ENCODE assay signal across 23 cellular contexts in genomic region chr18:63202814-63203213, GRCh38.
DNase-seq lines count a peak whose midpoint lies in the region; ATAC-seq and TF ChIP-seq lines count a peak whose summit lies in the region.
"Had no signal": no experiment of that assay in that cellular context is flagged by ENCODE, and none has a peak within 500 bp of the region (broad histone marks: within the 10 kb centered on the region; RNA-seq: fewer than 3 reads in every experiment).

No MANE protein-coding gene starts in this region.

- H3K9me3 ChIP-seq in hepatocyte (ENCODE audit: low read depth) = no peaks in the 10 kb centered on the region
- H3K9me3 ChIP-seq: MG63, vagina had no signal

- no peaks in the 10 kb centered on the region for H3K27me3 Mint-ChIP-seq in natural killer cell treated with Interleukin-12 subunit alpha and Interleukin-12 subunit beta and Interleukin-15 and Interleukin-18, amount 100 ng/mL, for 72 hours
- H3K27me3 Mint-ChIP-seq in natural killer cell (ENCODE audit: low read depth in 2 of 2) = no peaks in the 10 kb centered on the region
- no peaks in the 10 kb centered on the region for H3K27me3 Mint-ChIP-seq in activated CD4-positive, alpha-beta memory T cell treated with anti-CD3 and anti-CD28 coated beads, Interleukin-2, amount 10 ng/mL, durations not matched to agents 7 days and 5 days
- H3K27me3 Mint-ChIP-seq: CD8-positive, alpha-beta memory T cell; memory B cell had no signal

- H3K9me2 ChIP-seq in hepatocyte (replicated peaks; ENCODE audit: insufficient read depth) = no peaks in the 10 kb centered on the region

- H3K27me3 ChIP-seq in hepatocyte = peaks cover under 1% of the 10 kb centered on the region
- H3K27me3 ChIP-seq: MG63, vagina had no signal

- no peaks in the 10 kb centered on the region for H4K20me1 ChIP-seq in hepatocyte (ENCODE audit: insufficient read depth, poor library complexity, severe bottlenecking)

- POLR2A ChIA-PET in activated CD4-positive, alpha-beta memory T cell treated with anti-CD3 and anti-CD28 coated beads, Interleukin-2, amount 10 ng/mL, durations not matched to agents 7 days and 5 days (lab: Charles Lee) = interaction anchor here (1.1 to 7.2 kb wide), 7 partner anchors 9 to 116 kb away, joined by 3 to 85 read pairs (median 8); partner anchors contain the start of gene BCL2

- TF ChIP-seq CTCF in natural killer cell (IDR thresholded peaks at IDR 0.05) (no peak), hepatocyte (IDR thresholded peaks at IDR 0.05; ENCODE audit: poor library complexity) (no peak)

- H3K27ac Mint-ChIP-seq in natural killer cell treated with Interleukin-12 subunit alpha and Interleukin-12 subunit beta and Interleukin-15 and Interleukin-18, amount 100 ng/mL, for 72 hours = peak overlapping the region; percentile 100
- no peak overlapping the region for H3K27ac Mint-ChIP-seq in natural killer cell
- peak overlapping the region; percentile 53 for H3K27ac Mint-ChIP-seq in activated CD4-positive, alpha-beta memory T cell treated with anti-CD3 and anti-CD28 coated beads, Interleukin-2, amount 10 ng/mL, durations not matched to agents 7 days and 5 days

- H3K79me2 ChIP-seq in hepatocyte = no peaks in the 10 kb centered on the region

- no peaks in the 10 kb centered on the region for H3K36me3 Mint-ChIP-seq in natural killer cell treated with Interleukin-12 subunit alpha and Interleukin-12 subunit beta and Interleukin-15 and Interleukin-18, amount 100 ng/mL, for 72 hours
- H3K36me3 Mint-ChIP-seq in natural killer cell = no peaks in the 10 kb centered on the region
- H3K36me3 Mint-ChIP-seq in activated CD4-positive, alpha-beta memory T cell treated with anti-CD3 and anti-CD28 coated beads, Interleukin-2, amount 10 ng/mL, durations not matched to agents 7 days and 5 days (ENCODE audit: low read depth) = peaks cover 51% of the 10 kb centered on the region
- H3K36me3 Mint-ChIP-seq: memory B cell had no signal

- no peak for DNase-seq in natural killer cell treated with Interleukin-12 subunit alpha and Interleukin-12 subunit beta and Interleukin-15 and Interleukin-18, amount 100 ng/mL, for 72 hours (ENCODE audit: low spot score)
- DNase-seq in natural killer cell (no peak), hepatocyte (ENCODE audit: low spot score) (no peak), AML-193 (lab: John Stamatoyannopoulos, UW) (no peak)
- DNase-seq in activated CD4-positive, alpha-beta memory T cell treated with anti-CD3 and anti-CD28 coated beads, Interleukin-2, amount 10 ng/mL, durations not matched to agents 7 days and 5 days = no peak
- DNase-seq: activated CD4-positive, alpha-beta T cell treated with anti-CD3 and anti-CD28 coated beads, Interleukin-2, amount 50 U/mL, for 4 hours; activated T-cell treated with anti-CD3 and anti-CD28 coated beads, Interleukin-2, amount 50 U/mL, for 1 hour; CD8-positive, alpha-beta memory T cell; GDM1; GM23248; left colon; MG63; NCI-H1417; NCI-H2081 treated with DMSO at 0.1 percent for 48 hours; NCI-H774; RPMI8226; small intestine; stimulated activated CD4-positive, alpha-beta T cell treated with anti-CD3 and anti-CD28 coated beads, Interleukin-2, amount 100 ng/mL, for 24 hours; WERI-Rb-1 had no signal

- no peak overlapping the region for H2AFZ ChIP-seq in hepatocyte
- H2AFZ ChIP-seq: GM23248 had no signal

- H3K9me3 Mint-ChIP-seq in natural killer cell treated with Interleukin-12 subunit alpha and Interleukin-12 subunit beta and Interleukin-15 and Interleukin-18, amount 100 ng/mL, for 72 hours = no peaks in the 10 kb centered on the region
- no peaks in the 10 kb centered on the region for H3K9me3 Mint-ChIP-seq in natural killer cell
- H3K9me3 Mint-ChIP-seq in activated CD4-positive, alpha-beta memory T cell treated with anti-CD3 and anti-CD28 coated beads, Interleukin-2, amount 10 ng/mL, durations not matched to agents 7 days and 5 days = no peaks in the 10 kb centered on the region
- H3K9me3 Mint-ChIP-seq: CD8-positive, alpha-beta memory T cell; memory B cell had no signal

- no peak overlapping the region for H3K4me2 ChIP-seq in hepatocyte

- no peak overlapping the region for H3K4me3 ChIP-seq in hepatocyte
- H3K4me3 ChIP-seq: GM23248, MG63, vagina had no signal

- intact Hi-C loops in natural killer cell (cut with micrococcal nuclease) = no loop called here

- no peak for ATAC-seq in natural killer cell treated with Interleukin-12 subunit alpha and Interleukin-12 subunit beta and Interleukin-15 and Interleukin-18, amount 100 ng/mL, for 72 hours
- ATAC-seq in natural killer cell (no peak), SK-N-SH treated with all-trans-retinoic acid at 6 μM for 48 hours (no peak), GM18861 (IDR thresholded peaks at IDR 0.05; ENCODE audit: unreplicated experiment) (no peak)
- ATAC-seq: left colon had no signal

- WGBS in hepatocyte (ENCODE audit: low lambda C conversion rate, missing lambda C conversion rate) = 70% methylated on average over 8 of the region's 8 CpGs

- peak overlapping the region; percentile 41 for H3K27ac ChIP-seq in hepatocyte
- H3K27ac ChIP-seq: GM23248, vagina, WERI-Rb-1 had no signal

- CTCF ChIA-PET in activated CD4-positive, alpha-beta memory T cell treated with anti-CD3 and anti-CD28 coated beads, Interleukin-2, amount 10 ng/mL, durations not matched to agents 7 days and 5 days (lab: Charles Lee) = interaction anchor here (0.6 to 2.5 kb wide), 4 partner anchors 12 to 115 kb away, joined by 3 to 11 read pairs (median 5); no protein-coding TSS in a partner anchor

- peaks cover 38 to 53% of the 10 kb centered on the region in 2 donors for H3K4me1 Mint-ChIP-seq in natural killer cell treated with Interleukin-12 subunit alpha and Interleukin-12 subunit beta and Interleukin-15 and Interleukin-18, amount 100 ng/mL, for 72 hours (ENCODE audit: low read depth in 2 of 2)
- peaks cover 40 to 46% of the 10 kb centered on the region in 2 donors for H3K4me1 Mint-ChIP-seq in natural killer cell
- H3K4me1 Mint-ChIP-seq in activated CD4-positive, alpha-beta memory T cell treated with anti-CD3 and anti-CD28 coated beads, Interleukin-2, amount 10 ng/mL, durations not matched to agents 7 days and 5 days = peaks cover 66% of the 10 kb centered on the region

- no peaks in the 10 kb centered on the region for H3K36me3 ChIP-seq in hepatocyte (replicated peaks; ENCODE audit: insufficient read depth, low read depth)
- H3K36me3 ChIP-seq: MG63, vagina, WERI-Rb-1 had no signal

- peaks cover under 1% of the 10 kb centered on the region for H3K4me1 ChIP-seq in hepatocyte (ENCODE audit: insufficient read depth)

- no peak overlapping the region for H3K4me3 Mint-ChIP-seq in natural killer cell treated with Interleukin-12 subunit alpha and Interleukin-12 subunit beta and Interleukin-15 and Interleukin-18, amount 100 ng/mL, for 72 hours
- H3K4me3 Mint-ChIP-seq in natural killer cell = no peak overlapping the region
- H3K4me3 Mint-ChIP-seq in activated CD4-positive, alpha-beta memory T cell treated with anti-CD3 and anti-CD28 coated beads, Interleukin-2, amount 10 ng/mL, durations not matched to agents 7 days and 5 days = no peak overlapping the region
- H3K4me3 Mint-ChIP-seq: memory B cell had no signal

TF ChIP-seq in SK-N-SH treated with all-trans-retinoic acid at 6 μM for 48 hours, 23 proteins besides CTCF, POLR2A, EP300 and RAD21 (continues in another document):
- TF ChIP-seq GLIS3 (CRISPR knock-in tag; IDR thresholded peaks at IDR 0.05) (no peak), BACH2 (CRISPR knock-in tag; IDR thresholded peaks at IDR 0.05; ENCODE audit: borderline replicate concordance) (no peak), ZNF565 (CRISPR knock-in tag; conservative IDR thresholded peaks at IDR 0.05; ENCODE audit: low read depth) (no peak), ZNF8 (CRISPR knock-in tag; IDR thresholded peaks at IDR 0.05) (no peak), SNAI2 (CRISPR knock-in tag; IDR thresholded peaks at IDR 0.05) (no peak), CSDC2 (CRISPR knock-in tag; IDR thresholded peaks at IDR 0.05) (no peak), ZC3H10 (CRISPR knock-in tag; IDR thresholded peaks at IDR 0.05) (no peak), PPARA (CRISPR knock-in tag; IDR thresholded peaks at IDR 0.05; ENCODE audit: borderline replicate concordance) (no peak)
- TF ChIP-seq, protein P1, sequence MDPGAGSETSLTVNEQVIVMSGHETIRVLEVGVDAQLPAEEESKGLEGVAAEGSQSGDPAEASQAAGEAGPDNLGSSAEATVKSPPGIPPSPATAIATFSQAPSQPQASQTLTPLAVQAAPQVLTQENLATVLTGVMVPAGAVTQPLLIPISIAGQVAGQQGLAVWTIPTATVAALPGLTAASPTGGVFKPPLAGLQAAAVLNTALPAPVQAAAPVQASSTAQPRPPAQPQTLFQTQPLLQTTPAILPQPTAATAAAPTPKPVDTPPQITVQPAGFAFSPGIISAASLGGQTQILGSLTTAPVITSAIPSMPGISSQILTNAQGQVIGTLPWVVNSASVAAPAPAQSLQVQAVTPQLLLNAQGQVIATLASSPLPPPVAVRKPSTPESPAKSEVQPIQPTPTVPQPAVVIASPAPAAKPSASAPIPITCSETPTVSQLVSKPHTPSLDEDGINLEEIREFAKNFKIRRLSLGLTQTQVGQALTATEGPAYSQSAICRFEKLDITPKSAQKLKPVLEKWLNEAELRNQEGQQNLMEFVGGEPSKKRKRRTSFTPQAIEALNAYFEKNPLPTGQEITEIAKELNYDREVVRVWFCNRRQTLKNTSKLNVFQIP (CRISPR knock-in tag; IDR thresholded peaks at IDR 0.05; ENCODE audit: borderline replicate concordance, low read depth) = no peak
- TF ChIP-seq, protein P2, sequence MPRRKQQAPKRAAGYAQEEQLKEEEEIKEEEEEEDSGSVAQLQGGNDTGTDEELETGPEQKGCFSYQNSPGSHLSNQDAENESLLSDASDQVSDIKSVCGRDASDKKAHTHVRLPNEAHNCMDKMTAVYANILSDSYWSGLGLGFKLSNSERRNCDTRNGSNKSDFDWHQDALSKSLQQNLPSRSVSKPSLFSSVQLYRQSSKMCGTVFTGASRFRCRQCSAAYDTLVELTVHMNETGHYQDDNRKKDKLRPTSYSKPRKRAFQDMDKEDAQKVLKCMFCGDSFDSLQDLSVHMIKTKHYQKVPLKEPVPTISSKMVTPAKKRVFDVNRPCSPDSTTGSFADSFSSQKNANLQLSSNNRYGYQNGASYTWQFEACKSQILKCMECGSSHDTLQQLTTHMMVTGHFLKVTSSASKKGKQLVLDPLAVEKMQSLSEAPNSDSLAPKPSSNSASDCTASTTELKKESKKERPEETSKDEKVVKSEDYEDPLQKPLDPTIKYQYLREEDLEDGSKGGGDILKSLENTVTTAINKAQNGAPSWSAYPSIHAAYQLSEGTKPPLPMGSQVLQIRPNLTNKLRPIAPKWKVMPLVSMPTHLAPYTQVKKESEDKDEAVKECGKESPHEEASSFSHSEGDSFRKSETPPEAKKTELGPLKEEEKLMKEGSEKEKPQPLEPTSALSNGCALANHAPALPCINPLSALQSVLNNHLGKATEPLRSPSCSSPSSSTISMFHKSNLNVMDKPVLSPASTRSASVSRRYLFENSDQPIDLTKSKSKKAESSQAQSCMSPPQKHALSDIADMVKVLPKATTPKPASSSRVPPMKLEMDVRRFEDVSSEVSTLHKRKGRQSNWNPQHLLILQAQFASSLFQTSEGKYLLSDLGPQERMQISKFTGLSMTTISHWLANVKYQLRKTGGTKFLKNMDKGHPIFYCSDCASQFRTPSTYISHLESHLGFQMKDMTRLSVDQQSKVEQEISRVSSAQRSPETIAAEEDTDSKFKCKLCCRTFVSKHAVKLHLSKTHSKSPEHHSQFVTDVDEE (CRISPR knock-in tag; IDR thresholded peaks at IDR 0.05) = no peak

Comparison
In these comparisons a context has a peak if more than half of its experiments do, and no peak if none do; other contexts are left out.
1. H3K27ac Mint-ChIP-seq: peak in natural killer cell treated with Interleukin-12 subunit alpha and Interleukin-12 subunit beta and Interleukin-15 and Interleukin-18, amount 100 ng/mL, for 72 hours (2 of 2) and activated CD4-positive, alpha-beta memory T cell treated with anti-CD3 and anti-CD28 coated beads, Interleukin-2, amount 10 ng/mL, durations not matched to agents 7 days and 5 days (single experiment); none in natural killer cell (0 of 2).